Comparison of ENCODE assay signal across 16 cellular contexts in genomic region chr5:159092288-159092687, GRCh38.
"Had no signal": no experiment of that assay in that cellular context is flagged by ENCODE, and none has a peak within 500 bp of the region (broad histone marks: within the 10 kb centered on the region; RNA-seq: fewer than 3 reads in every experiment).

No MANE protein-coding gene starts in this region.

- H3K9me3 Mint-ChIP-seq: activated CD8-positive, alpha-beta T cell treated with anti-CD3 and anti-CD28 coated beads for 36 hours; mesothelial cell of epicardium; stimulated activated effector memory CD8-positive, alpha-beta T cell treated with anti-CD3 and anti-CD28 coated beads, Interleukin-12 subunit alpha, Interleukin-12 subunit beta, amount 100 ng/mL, for 72 hours had no signal

- H3K4me3 Mint-ChIP-seq: activated CD4-positive, alpha-beta T cell treated with anti-CD3 and anti-CD28 coated beads for 36 hours; activated CD8-positive, alpha-beta T cell treated with anti-CD3 and anti-CD28 coated beads for 36 hours; mesothelial cell of epicardium; stimulated activated effector memory CD8-positive, alpha-beta T cell treated with anti-CD3 and anti-CD28 coated beads, Interleukin-12 subunit alpha, Interleukin-12 subunit beta, amount 100 ng/mL, for 72 hours had no signal

- ATAC-seq: activated CD4-positive, alpha-beta T cell treated with anti-CD3 and anti-CD28 coated beads for 36 hours; activated CD8-positive, alpha-beta T cell treated with anti-CD3 and anti-CD28 coated beads for 36 hours; stimulated activated effector memory CD8-positive, alpha-beta T cell treated with anti-CD3 and anti-CD28 coated beads, Interleukin-12 subunit alpha, Interleukin-12 subunit beta, amount 100 ng/mL, for 72 hours had no signal

- H3K36me3 Mint-ChIP-seq: mesothelial cell of epicardium; stimulated activated effector memory CD8-positive, alpha-beta T cell treated with anti-CD3 and anti-CD28 coated beads, Interleukin-12 subunit alpha, Interleukin-12 subunit beta, amount 100 ng/mL, for 72 hours had no signal

- H3K4me2 ChIP-seq: hepatocyte, smooth muscle cell had no signal

- FAIRE-seq: endothelial cell of umbilical vein, frontal cortex had no signal

- H3K27ac Mint-ChIP-seq: activated CD4-positive, alpha-beta T cell treated with anti-CD3 and anti-CD28 coated beads for 36 hours; activated CD8-positive, alpha-beta T cell treated with anti-CD3 and anti-CD28 coated beads for 36 hours; mesothelial cell of epicardium; stimulated activated effector memory CD8-positive, alpha-beta T cell treated with anti-CD3 and anti-CD28 coated beads, Interleukin-12 subunit alpha, Interleukin-12 subunit beta, amount 100 ng/mL, for 72 hours had no signal

- DNase-seq: activated CD4-positive, alpha-beta T cell treated with anti-CD3 and anti-CD28 coated beads for 36 hours; activated CD8-positive, alpha-beta memory T cell treated with anti-CD3 and anti-CD28 coated beads, Interleukin-2, amount 50 U/mL, for 48 hours; activated CD8-positive, alpha-beta T cell treated with anti-CD3 and anti-CD28 coated beads for 36 hours; colonic mucosa; effector CD4-positive, alpha-beta T cell; posterior cingulate gyrus; T-helper 1 cell; upper lobe of left lung had no signal

- H3K4me1 ChIP-seq: colonic mucosa had no signal

- H3K36me3 ChIP-seq: cardiac muscle cell, colonic mucosa, neutrophil, upper lobe of left lung had no signal

- H3K9me3 ChIP-seq: colonic mucosa, neutrophil, upper lobe of left lung had no signal

- H3K4me3 ChIP-seq: cardiac muscle cell, colonic mucosa, hepatocyte, smooth muscle cell, upper lobe of left lung had no signal

- H3K27ac ChIP-seq: cardiac muscle cell, colonic mucosa, hepatocyte, neutrophil, upper lobe of left lung had no signal
